Comparison of ENCODE assay signal across 10 cellular contexts in the genomic region with DNA sequence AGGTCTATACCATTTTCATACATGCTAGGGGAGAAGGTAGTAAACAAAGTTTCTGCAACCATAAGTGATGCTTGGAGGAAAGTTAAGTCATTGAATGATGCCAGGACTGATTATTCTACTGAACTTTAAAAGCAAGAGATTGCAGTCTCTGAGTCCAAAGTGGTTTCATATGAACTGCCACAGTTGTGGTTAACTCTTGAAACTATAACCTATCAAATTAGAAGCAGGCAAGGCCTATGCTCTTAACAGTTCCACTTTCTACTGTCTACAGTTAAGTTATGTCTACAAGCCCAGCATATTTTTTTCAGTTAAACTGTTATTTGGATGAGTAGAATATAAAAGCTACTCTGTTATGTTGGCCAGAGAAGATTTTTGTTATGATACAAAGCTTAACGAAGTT.
DNase-seq lines count a peak whose midpoint lies in the region; ATAC-seq and TF ChIP-seq lines count a peak whose summit lies in the region.
"Had no signal": no experiment of that assay in that cellular context is flagged by ENCODE, and none has a peak within 500 bp of the region (broad histone marks: within the 10 kb centered on the region; RNA-seq: fewer than 3 reads in every experiment).

No MANE protein-coding gene starts in this region.

- CTCF ChIA-PET in OCI-LY7 (lab: Charles Lee; ENCODE audit: unreplicated experiment), result no interaction called here

- H3K4me2 ChIP-seq in OCI-LY7 (ENCODE audit: low read length), result no peak overlapping the region
- H3K4me2 ChIP-seq: BLaER1 had no signal

- H3K4me3 ChIP-seq in OCI-LY7 (ENCODE audit: low read depth, low read length, poor library complexity, severe bottlenecking), result no peak overlapping the region
- H3K4me3 ChIP-seq: BLaER1 had no signal

- no peaks in the 10 kb centered on the region for H4K20me1 ChIP-seq in OCI-LY7 (ENCODE audit: insufficient read depth, low read length)
- H4K20me1 ChIP-seq: BLaER1 had no signal

- intact Hi-C loops in OCI-LY7 (cut with micrococcal nuclease; ENCODE audit: unreplicated experiment), result no loop called here

- no peak for TF ChIP-seq CTCF in AG09319 (IDR thresholded peaks at IDR 0.05; ENCODE audit: low read depth, low read length)
- no peak for TF ChIP-seq CTCF in OCI-LY7 (conservative IDR thresholded peaks at IDR 0.05; ENCODE audit: low read length)

- peak; percentile 12 for DNase-seq in AG09319 (ENCODE audit: extremely low read depth, low read depth)
- peak; percentile 8 for DNase-seq in NOMO-1 treated with dmso at 0.1 percent for 144 hours (lab: John Stamatoyannopoulos, UW; ENCODE audit: unreplicated experiment)
- no peak for DNase-seq in effector CD4-positive, alpha-beta T cell
- DNase-seq in activated gamma-delta T cell (lab: John Stamatoyannopoulos, UW), result no peak
- DNase-seq in activated CD8-positive, alpha-beta memory T cell treated with anti-CD3 and anti-CD28 coated beads, Interleukin-2, amount 50 U/mL, for 4 hours, result no peak
- no peak for DNase-seq in OCI-LY7 (ENCODE audit: low spot score)
- DNase-seq: activated naive CD4-positive, alpha-beta T cell treated with anti-CD3 and anti-CD28 coated beads, Interleukin-2, amount 50 U/mL, for 16 hours had no signal

- no peaks in the 10 kb centered on the region for H3K79me2 ChIP-seq in OCI-LY7 (ENCODE audit: insufficient read depth, low read depth, low read length)

- no peak overlapping the region for H3K27ac ChIP-seq in OCI-LY7 (ENCODE audit: low read depth, low read length, poor library complexity, severe bottlenecking)
- H3K27ac ChIP-seq: BLaER1 had no signal

- H3K9me3 ChIP-seq in OCI-LY7 (ENCODE audit: low read length), result no peaks in the 10 kb centered on the region
- H3K9me3 ChIP-seq: BLaER1 had no signal

- POLR2A ChIA-PET in OCI-LY7 (lab: Charles Lee), result interaction anchor here (0.6 kb wide), 1 partner anchor 27 kb away, joined by 3 read pairs; no protein-coding TSS in a partner anchor

- H3K36me3 ChIP-seq in OCI-LY7 (ENCODE audit: insufficient read depth, low read length), result no peaks in the 10 kb centered on the region
- H3K36me3 ChIP-seq: BLaER1 had no signal

- peak; percentile 98 for ATAC-seq in GM19035 (IDR thresholded peaks at IDR 0.05; ENCODE audit: unreplicated experiment)
- peak; percentile 95 for ATAC-seq in HG02885 (IDR thresholded peaks at IDR 0.05; ENCODE audit: poor library complexity, unreplicated experiment)

- H3K9me2 ChIP-seq in OCI-LY7 (ENCODE audit: insufficient read depth, low read length), result no peaks in the 10 kb centered on the region

- H3K4me1 ChIP-seq in OCI-LY7 (ENCODE audit: insufficient read depth, low read length, poor library complexity, severe bottlenecking), result no peaks in the 10 kb centered on the region
- H3K4me1 ChIP-seq: BLaER1 had no signal

- no peak overlapping the region for H2AFZ ChIP-seq in OCI-LY7 (ENCODE audit: low read length)

- no TSS peak for BruUV-seq in OCI-LY7 (replicated peaks; lab: Mats Ljungman, UMichigan)

Comparison
In these comparisons a context has a peak if more than half of its experiments do, and no peak if none do; other contexts are left out.
1. DNase-seq: peak in AG09319 (single experiment) and NOMO-1 treated with dmso at 0.1 percent for 144 hours (single experiment); none in effector CD4-positive, alpha-beta T cell (single experiment), activated gamma-delta T cell (single experiment), activated CD8-positive, alpha-beta memory T cell treated with anti-CD3 and anti-CD28 coated beads, Interleukin-2, amount 50 U/mL, for 4 hours (single experiment) and OCI-LY7 (single experiment).